In the genomic region with DNA sequence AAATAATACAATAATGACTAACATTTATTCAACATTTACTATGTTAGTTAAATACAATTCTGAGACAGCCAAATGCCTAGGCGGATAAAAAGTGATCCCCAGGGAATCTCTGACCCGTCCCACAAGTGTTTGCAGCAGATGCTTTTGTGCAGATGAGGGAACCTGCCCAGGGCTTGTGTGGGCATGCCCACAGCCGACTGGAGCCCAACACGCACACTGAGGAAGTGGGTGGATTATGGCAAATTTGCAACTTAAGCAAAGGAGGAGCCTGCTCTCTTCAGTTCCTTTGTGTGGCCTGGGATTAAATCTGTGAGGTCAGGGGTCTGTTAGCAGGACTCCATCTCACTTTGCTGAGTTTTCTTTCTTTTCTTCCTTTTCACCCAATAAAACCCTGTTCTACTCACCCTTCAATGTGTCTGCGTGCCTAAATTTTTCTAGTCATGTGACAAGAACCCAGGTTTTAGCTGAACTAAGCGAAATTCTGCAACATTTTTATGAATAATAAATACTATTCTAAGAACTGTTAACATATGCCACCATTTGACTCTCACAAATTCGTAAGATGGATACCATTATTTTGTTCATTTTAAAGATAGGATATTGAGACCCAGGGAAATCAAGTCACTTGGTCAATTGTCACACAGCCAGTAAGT, we compare ENCODE assay signal across 11 cellular contexts. TPM values are rescaled to one million over a fixed set of nuclear protein-coding genes. Genes with fewer than 3 reads are reported as not detected.
DNase-seq lines count a peak whose midpoint lies in the region; ATAC-seq, FAIRE-seq and TF ChIP-seq lines count a peak whose summit lies in the region.
"Had no signal": no experiment of that assay in that cellular context is flagged by ENCODE, and none has a peak within 500 bp of the region (broad histone marks: within the 10 kb centered on the region; RNA-seq: fewer than 3 reads in every experiment).

No MANE protein-coding gene starts in this region.

- BruUV-seq in OCI-LY7 (replicated peaks; lab: Mats Ljungman, UMichigan): no TSS peak

- H3K36me3 Mint-ChIP-seq in T-cell: no peaks in the 10 kb centered on the region

- no peaks in the 10 kb centered on the region for H3K79me2 ChIP-seq in OCI-LY7 (ENCODE audit: insufficient read depth, low read depth, low read length)
- H3K79me2 ChIP-seq: parathyroid adenoma had no signal

- H4K20me1 ChIP-seq in OCI-LY7 (ENCODE audit: insufficient read depth, low read length): no peaks in the 10 kb centered on the region

- no peaks in the 10 kb centered on the region for H3K36me3 ChIP-seq in OCI-LY7 (ENCODE audit: insufficient read depth, low read length)
- H3K36me3 ChIP-seq in iPS-20b (ENCODE audit: insufficient read depth, low read depth, low read length): no peaks in the 10 kb centered on the region
- no peaks in the 10 kb centered on the region for H3K36me3 ChIP-seq in gastroesophageal sphincter

- no peaks in the 10 kb centered on the region; the same call in 1 of the 2 replicates for H3K9me3 ChIP-seq in OCI-LY7 (ENCODE audit: low read length)
- no peaks in the 10 kb centered on the region for H3K9me3 ChIP-seq in iPS-20b (ENCODE audit: insufficient read depth, low read depth, low read length)
- no peaks in the 10 kb centered on the region for H3K9me3 ChIP-seq in gastroesophageal sphincter

- no peak overlapping the region for H3K27ac ChIP-seq in OCI-LY7 (ENCODE audit: low read depth, low read length, poor library complexity, severe bottlenecking)
- H3K27ac ChIP-seq in iPS-20b (ENCODE audit: low read length): peak overlapping the region; percentile 71
- H3K27ac ChIP-seq in gastroesophageal sphincter: no peak overlapping the region
- H3K27ac ChIP-seq: parathyroid adenoma had no signal

- CTCF ChIA-PET in OCI-LY7 (lab: Charles Lee; ENCODE audit: unreplicated experiment) (no interaction called here), T-cell (lab: Charles Lee) (no interaction called here)

- TF ChIP-seq CTCF in OCI-LY7 (conservative IDR thresholded peaks at IDR 0.05; ENCODE audit: low read length) (no peak), gastroesophageal sphincter (IDR thresholded peaks at IDR 0.05) (no peak)

- intact Hi-C loops in OCI-LY7 (cut with micrococcal nuclease; ENCODE audit: unreplicated experiment): no loop called here

- TF ChIP-seq POLR2A in gastroesophageal sphincter (IDR thresholded peaks at IDR 0.05): no peak

- no peak overlapping the region for H3K4me3 Mint-ChIP-seq in T-cell

- peaks cover 0 to 6% (median 0%) of the 10 kb centered on the region in 3 donors for H3K9me3 Mint-ChIP-seq in T-cell

- POLR2A ChIA-PET in OCI-LY7 (lab: Charles Lee) (interaction anchor here (0.5 kb wide), 1 partner anchor 1230 kb away, joined by 5 read pairs; no protein-coding TSS in a partner anchor), T-cell (lab: Charles Lee) (interaction anchor here in 1 of 2 donors (0.7 kb wide), 1 partner anchor 1850 kb away, joined by 4 read pairs; no protein-coding TSS in a partner anchor)

- peaks cover 6 to 13% of the 10 kb centered on the region in 2 donors for H3K27me3 Mint-ChIP-seq in T-cell

- H3K27me3 ChIP-seq in iPS-20b (ENCODE audit: insufficient read depth, low read length) (no peaks in the 10 kb centered on the region), gastroesophageal sphincter (no peaks in the 10 kb centered on the region)

- DNase-seq in EL: peak; percentile 15
- DNase-seq in OCI-LY7 (ENCODE audit: low spot score): no peak
- DNase-seq in HTR-8/SVneo (ENCODE audit: insufficient read length, low spot score): no peak
- DNase-seq in dedifferentiated amniotic fluid mesenchymal stem cell (ENCODE audit: extremely low spot score): no peak
- DNase-seq in T-cell: no peak
- DNase-seq: stimulated activated naive CD4-positive, alpha-beta T cell treated with Interleukin-2 at 50 U/mL for 16 hours had no signal

- H2AFZ ChIP-seq in OCI-LY7 (ENCODE audit: low read length): no peak overlapping the region
- H2AFZ ChIP-seq: parathyroid adenoma had no signal

- H3K4me1 Mint-ChIP-seq in T-cell: peaks cover 0 to 3% (median 0%) of the 10 kb centered on the region in 3 donors

- no peak overlapping the region for H3K4me3 ChIP-seq in OCI-LY7 (ENCODE audit: low read depth, low read length, poor library complexity, severe bottlenecking)
- no peak overlapping the region for H3K4me3 ChIP-seq in iPS-20b (ENCODE audit: low read length)
- no peak overlapping the region for H3K4me3 ChIP-seq in gastroesophageal sphincter

- H3K4me2 ChIP-seq in OCI-LY7 (ENCODE audit: low read length): peak overlapping the region; percentile 7; the same call in 1 of the 2 replicates

- FAIRE-seq in HTR-8/SVneo (lab: Jason Lieb, UNC): no peak

- H3K9me2 ChIP-seq in OCI-LY7 (ENCODE audit: insufficient read depth, low read length): no peaks in the 10 kb centered on the region

- H3K9ac ChIP-seq in iPS-20b (ENCODE audit: low read depth, low read length): peak overlapping the region; percentile 22; the same call in 1 of the 2 replicates
- H3K9ac ChIP-seq: parathyroid adenoma had no signal

- ATAC-seq in HG02588 (IDR thresholded peaks at IDR 0.05; ENCODE audit: unreplicated experiment) (peak; percentile 61), gastroesophageal sphincter (no peak), T-cell (replicated peaks in 1 of 4) (no peak)
- ATAC-seq: Panc1 had no signal

- TF ChIP-seq EP300 in gastroesophageal sphincter (IDR thresholded peaks at IDR 0.05): no peak

- no peak overlapping the region for H3K27ac Mint-ChIP-seq in T-cell

- WGBS in gastroesophageal sphincter (ENCODE audit: low coverage in 1 of 2), 2 donors: 64 to 76% methylated on average over 5 to 7 of the region's 7 CpGs

- H3K4me1 ChIP-seq in OCI-LY7 (ENCODE audit: insufficient read depth, low read length, poor library complexity, severe bottlenecking) (peaks cover 19% of the 10 kb centered on the region), iPS-20b (ENCODE audit: insufficient read depth, low read length) (peaks cover 56% of the 10 kb centered on the region), gastroesophageal sphincter (peaks cover 4 to 28% (median 22%) of the 10 kb centered on the region in 3 donors)
- H3K4me1 ChIP-seq: parathyroid adenoma had no signal

RNA-seq across cellular contexts. Expression of a gene that starts 13.9 kb away (rescaled TPM):
- total RNA-seq in OCI-LY7 (2014; rRNA removed; shearing (Covaris generic)): not detected in 2 replicates
- total RNA-seq in OCI-LY7 (2022) (not detected in 2 replicates), gastroesophageal sphincter (not detected), T-cell (not detected)

RNA-seq across cellular contexts. Expression of a gene that starts 44.0 kb away (rescaled TPM):
- 79.2 and 92.2 TPM in 2 replicates for total RNA-seq in OCI-LY7 (2014; rRNA removed; shearing (Covaris generic))
- total RNA-seq in OCI-LY7 (2022) (46.2 and 46.5 TPM in 2 replicates), gastroesophageal sphincter (1 to 10 TPM; 5.4 to 8.9 (median 7.4) TPM), T-cell (1 to 10 TPM in 3 of 5 donors, under 1 TPM in 2; 0.85 to 3.8 (median 2.1) TPM)

Comparison
In these comparisons a context has a peak if more than half of its experiments do, and no peak if none do; other contexts are left out.
1. RNA of a gene that starts 44.0 kb away (total RNA-seq): 46.2 to 92.2 TPM in OCI-LY7; 5.4 to 8.9 TPM in gastroesophageal sphincter and 0.85 to 3.8 TPM in T-cell; every median in the first group is over 4 times any median in the second.